In the genomic region with DNA sequence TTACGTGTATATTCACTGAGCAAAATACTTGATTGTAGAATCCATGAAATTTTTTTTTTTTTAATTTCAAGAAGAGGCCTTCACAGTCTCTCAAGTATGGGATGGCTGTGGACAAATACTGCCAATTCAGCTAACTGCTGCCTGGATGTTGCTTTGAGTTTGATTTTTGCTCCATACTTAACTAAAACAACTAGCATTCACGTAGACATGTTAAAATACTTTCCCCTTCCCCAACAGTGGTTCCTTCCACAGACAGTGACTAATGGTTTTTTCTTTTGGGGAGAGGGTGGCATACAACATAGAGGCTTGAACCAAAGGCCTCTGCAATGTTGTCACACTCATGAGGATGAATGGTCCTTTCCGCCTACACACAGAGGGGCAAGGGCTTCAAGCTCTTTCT, we compare ENCODE assay signal across 2 cellular contexts.
A peak's percentile ranks its signal among the peaks of the same experiment; 100 is the strongest.
TF ChIP-seq lines count a peak whose summit lies in the region.

No MANE protein-coding gene starts in this region.

TF ChIP-seq in HEK293, 187 proteins besides CTCF, POLR2A, EP300 and RAD21:
- TF ChIP-seq, protein P1, sequence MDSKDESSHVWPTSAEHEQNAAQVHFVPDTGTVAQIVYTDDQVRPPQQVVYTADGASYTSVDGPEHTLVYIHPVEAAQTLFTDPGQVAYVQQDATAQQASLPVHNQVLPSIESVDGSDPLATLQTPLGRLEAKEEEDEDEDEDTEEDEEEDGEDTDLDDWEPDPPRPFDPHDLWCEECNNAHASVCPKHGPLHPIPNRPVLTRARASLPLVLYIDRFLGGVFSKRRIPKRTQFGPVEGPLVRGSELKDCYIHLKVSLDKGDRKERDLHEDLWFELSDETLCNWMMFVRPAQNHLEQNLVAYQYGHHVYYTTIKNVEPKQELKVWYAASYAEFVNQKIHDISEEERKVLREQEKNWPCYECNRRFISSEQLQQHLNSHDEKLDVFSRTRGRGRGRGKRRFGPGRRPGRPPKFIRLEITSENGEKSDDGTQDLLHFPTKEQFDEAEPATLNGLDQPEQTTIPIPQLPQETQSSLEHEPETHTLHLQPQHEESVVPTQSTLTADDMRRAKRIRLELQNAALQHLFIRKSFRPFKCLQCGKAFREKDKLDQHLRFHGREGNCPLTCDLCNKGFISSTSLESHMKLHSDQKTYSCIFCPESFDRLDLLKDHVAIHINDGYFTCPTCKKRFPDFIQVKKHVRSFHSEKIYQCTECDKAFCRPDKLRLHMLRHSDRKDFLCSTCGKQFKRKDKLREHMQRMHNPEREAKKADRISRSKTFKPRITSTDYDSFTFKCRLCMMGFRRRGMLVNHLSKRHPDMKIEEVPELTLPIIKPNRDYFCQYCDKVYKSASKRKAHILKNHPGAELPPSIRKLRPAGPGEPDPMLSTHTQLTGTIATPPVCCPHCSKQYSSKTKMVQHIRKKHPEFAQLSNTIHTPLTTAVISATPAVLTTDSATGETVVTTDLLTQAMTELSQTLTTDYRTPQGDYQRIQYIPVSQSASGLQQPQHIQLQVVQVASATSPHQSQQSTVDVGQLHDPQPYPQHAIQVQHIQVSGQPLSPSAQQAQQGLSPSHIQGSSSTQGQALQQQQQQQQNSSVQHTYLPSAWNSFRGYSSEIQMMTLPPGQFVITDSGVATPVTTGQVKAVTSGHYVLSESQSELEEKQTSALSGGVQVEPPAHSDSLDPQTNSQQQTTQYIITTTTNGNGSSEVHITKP (tag by site-specific recombination; IDR thresholded peaks at IDR 0.05), result peak; percentile 54
- TF ChIP-seq ZNF558 (tag by site-specific recombination; IDR thresholded peaks at IDR 0.05), result no peak
- TF ChIP-seq, protein P2, sequence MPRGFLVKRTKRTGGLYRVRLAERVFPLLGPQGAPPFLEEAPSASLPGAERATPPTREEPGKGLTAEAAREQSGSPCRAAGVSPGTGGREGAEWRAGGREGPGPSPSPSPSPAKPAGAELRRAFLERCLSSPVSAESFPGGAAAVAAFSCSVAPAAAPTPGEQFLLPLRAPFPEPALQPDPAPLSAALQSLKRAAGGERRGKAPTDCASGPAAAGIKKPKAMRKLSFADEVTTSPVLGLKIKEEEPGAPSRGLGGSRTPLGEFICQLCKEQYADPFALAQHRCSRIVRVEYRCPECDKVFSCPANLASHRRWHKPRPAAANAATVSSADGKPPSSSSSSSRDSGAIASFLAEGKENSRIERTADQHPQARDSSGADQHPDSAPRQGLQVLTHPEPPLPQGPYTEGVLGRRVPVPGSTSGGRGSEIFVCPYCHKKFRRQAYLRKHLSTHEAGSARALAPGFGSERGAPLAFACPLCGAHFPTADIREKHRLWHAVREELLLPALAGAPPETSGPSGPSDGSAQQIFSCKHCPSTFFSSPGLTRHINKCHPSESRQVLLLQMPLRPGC (tag by site-specific recombination; IDR thresholded peaks at IDR 0.05), result no peak
- TF ChIP-seq, protein P3, sequence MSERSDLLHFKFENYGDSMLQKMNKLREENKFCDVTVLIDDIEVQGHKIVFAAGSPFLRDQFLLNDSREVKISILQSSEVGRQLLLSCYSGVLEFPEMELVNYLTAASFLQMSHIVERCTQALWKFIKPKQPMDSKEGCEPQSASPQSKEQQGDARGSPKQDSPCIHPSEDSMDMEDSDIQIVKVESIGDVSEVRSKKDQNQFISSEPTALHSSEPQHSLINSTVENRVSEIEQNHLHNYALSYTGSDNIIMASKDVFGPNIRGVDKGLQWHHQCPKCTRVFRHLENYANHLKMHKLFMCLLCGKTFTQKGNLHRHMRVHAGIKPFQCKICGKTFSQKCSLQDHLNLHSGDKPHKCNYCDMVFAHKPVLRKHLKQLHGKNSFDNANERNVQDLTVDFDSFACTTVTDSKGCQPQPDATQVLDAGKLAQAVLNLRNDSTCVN (tag by site-specific recombination; optimal IDR thresholded peaks at IDR 0.05), result no peak

TF ChIP-seq in HepG2, 621 proteins besides CTCF, POLR2A, EP300 and RAD21:
- TF ChIP-seq, protein P4, sequence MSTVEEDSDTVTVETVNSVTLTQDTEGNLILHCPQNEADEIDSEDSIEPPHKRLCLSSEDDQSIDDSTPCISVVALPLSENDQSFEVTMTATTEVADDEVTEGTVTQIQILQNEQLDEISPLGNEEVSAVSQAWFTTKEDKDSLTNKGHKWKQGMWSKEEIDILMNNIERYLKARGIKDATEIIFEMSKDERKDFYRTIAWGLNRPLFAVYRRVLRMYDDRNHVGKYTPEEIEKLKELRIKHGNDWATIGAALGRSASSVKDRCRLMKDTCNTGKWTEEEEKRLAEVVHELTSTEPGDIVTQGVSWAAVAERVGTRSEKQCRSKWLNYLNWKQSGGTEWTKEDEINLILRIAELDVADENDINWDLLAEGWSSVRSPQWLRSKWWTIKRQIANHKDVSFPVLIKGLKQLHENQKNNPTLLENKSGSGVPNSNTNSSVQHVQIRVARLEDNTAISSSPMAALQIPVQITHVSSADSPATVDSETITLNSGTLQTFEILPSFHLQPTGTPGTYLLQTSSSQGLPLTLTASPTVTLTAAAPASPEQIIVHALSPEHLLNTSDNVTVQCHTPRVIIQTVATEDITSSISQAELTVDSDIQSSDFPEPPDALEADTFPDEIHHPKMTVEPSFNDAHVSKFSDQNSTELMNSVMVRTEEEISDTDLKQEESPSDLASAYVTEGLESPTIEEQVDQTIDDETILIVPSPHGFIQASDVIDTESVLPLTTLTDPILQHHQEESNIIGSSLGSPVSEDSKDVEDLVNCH (CRISPR knock-in tag; IDR thresholded peaks at IDR 0.05), result 0 out of 2 replicates have a peak, but pooled peaks have one; percentile 26
- TF ChIP-seq SRF (IDR thresholded peaks at IDR 0.05; ENCODE audit: low read depth, low read length), result no peak
- TF ChIP-seq, protein P5, sequence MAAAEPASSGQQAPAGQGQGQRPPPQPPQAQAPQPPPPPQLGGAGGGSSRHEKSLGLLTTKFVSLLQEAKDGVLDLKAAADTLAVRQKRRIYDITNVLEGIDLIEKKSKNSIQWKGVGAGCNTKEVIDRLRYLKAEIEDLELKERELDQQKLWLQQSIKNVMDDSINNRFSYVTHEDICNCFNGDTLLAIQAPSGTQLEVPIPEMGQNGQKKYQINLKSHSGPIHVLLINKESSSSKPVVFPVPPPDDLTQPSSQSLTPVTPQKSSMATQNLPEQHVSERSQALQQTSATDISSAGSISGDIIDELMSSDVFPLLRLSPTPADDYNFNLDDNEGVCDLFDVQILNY (CRISPR knock-in tag; conservative IDR thresholded peaks at IDR 0.05), result no peak
